In genomic region chr15:89893696-89894450, GRCh38 we compare ENCODE assay signal across 8 cellular contexts. TPM values are rescaled to one million over a fixed set of nuclear protein-coding genes. Genes with fewer than 3 reads are reported as not detected.
A peak's percentile ranks its signal among the peaks of the same experiment; 100 is the strongest.
DNase-seq lines count a peak whose midpoint lies in the region; ATAC-seq and TF ChIP-seq lines count a peak whose summit lies in the region.

Gene AP3S2, minus strand, starts transcription at chr15:89893994. Its CDS starts 45 bp downstream, at chr15:89893949.

- peak within 1 kb of the TSS; percentile 66 to 97 (median 87) for H3K4me2 ChIP-seq in BLaER1 treated with 17β-estradiol and CSF1 and Interleukin-3, amounts not matched to agents 10 nM and 100 nM

- peaks cover 21 to 56% (median 29%) of the 10 kb centered on the region in 10 experiments for H3K4me1 ChIP-seq in BLaER1 treated with 17β-estradiol and CSF1 and Interleukin-3, amounts not matched to agents 10 nM and 100 nM
- H3K4me1 ChIP-seq in duodenal mucosa (ENCODE audit: control insufficient read depth in 1 of 2, insufficient read depth in 2 of 2, low read length in 2 of 2), result peaks cover 15 to 17% of the 10 kb centered on the region in 2 donors

- H3K9me3 ChIP-seq in BLaER1 treated with 17β-estradiol and CSF1 and Interleukin-3, amounts not matched to agents 10 nM and 100 nM (replicated peaks in 1 of 11), result no peaks in the 10 kb centered on the region
- no peaks in the 10 kb centered on the region for H3K9me3 ChIP-seq in duodenal mucosa (ENCODE audit: control insufficient read depth in 1 of 2, low read length in 2 of 2)

- 0 to 1% methylated on average over 52 of the region's 62 CpGs for WGBS in lower leg skin, 2 donors

- peak in 1 of 3 donors; percentile 4 for TF ChIP-seq CTCF in lower leg skin (IDR thresholded peaks at IDR 0.05)

- no peak for TF ChIP-seq POLR2A in lower leg skin (IDR thresholded peaks at IDR 0.05)

- H3K27me3 ChIP-seq in BLaER1 treated with 17β-estradiol and CSF1 and Interleukin-3, amounts not matched to agents 10 nM and 100 nM, result no peaks in the 10 kb centered on the region
- no peaks in the 10 kb centered on the region for H3K27me3 ChIP-seq in duodenal mucosa (ENCODE audit: control insufficient read depth in 1 of 2, insufficient read depth in 2 of 2, low read length in 2 of 2)

- H3K9ac ChIP-seq in BLaER1 treated with 17β-estradiol and CSF1 and Interleukin-3, amounts not matched to agents 10 nM and 100 nM, result peak within 1 kb of the TSS; percentile 87 to 94 (median 91)
- H3K9ac ChIP-seq in duodenal mucosa (ENCODE audit: low read depth in 1 of 2, low read length in 2 of 2), result peak within 1 kb of the TSS; percentile 76 to 96

- peak; percentile 93 for ATAC-seq in GM19324 (IDR thresholded peaks at IDR 0.05; ENCODE audit: low FRiP score, unreplicated experiment)
- ATAC-seq in HG03469 (IDR thresholded peaks at IDR 0.05; ENCODE audit: unreplicated experiment), result peak; percentile 68

- DNase-seq in NCI-H748 (lab: John Stamatoyannopoulos, UW; ENCODE audit: unreplicated experiment) (peak; percentile 94), lower leg skin (ENCODE audit: low spot score in 2 of 2) (peak; percentile 88 to 98)
- DNase-seq in activated CD4-positive, alpha-beta T cell treated with anti-CD3 and anti-CD28 coated beads, Interleukin-2, amount 50 U/mL, for 48 hours, result peak; percentile 91 to 93
- peak; percentile 82 to 87 for DNase-seq in stimulated activated CD4-positive, alpha-beta T cell treated with anti-CD3 and anti-CD28 coated beads, Interleukin-4, amount 100 ng/mL, for 48 hours (ENCODE audit: low read depth in 2 of 2)

- peaks cover 0 to 4% (median 0%) of the 10 kb centered on the region in 11 experiments; a peak in 2 of 22 replicates for H4K20me1 ChIP-seq in BLaER1 treated with 17β-estradiol and CSF1 and Interleukin-3, amounts not matched to agents 10 nM and 100 nM

- peak within 1 kb of the TSS; percentile 70 to 92 (median 82) for H3K4me3 ChIP-seq in BLaER1 treated with 17β-estradiol and CSF1 and Interleukin-3, amounts not matched to agents 10 nM and 100 nM
- H3K4me3 ChIP-seq in duodenal mucosa (ENCODE audit: low read depth in 1 of 2, low read length in 2 of 2) (peak within 1 kb of the TSS; percentile 80 to 97), lower leg skin (ENCODE audit: low read depth, poor library complexity, severe bottlenecking) (peak within 1 kb of the TSS; percentile 97)

- H3K36me3 ChIP-seq in BLaER1 treated with 17β-estradiol and CSF1 and Interleukin-3, amounts not matched to agents 10 nM and 100 nM, result peaks cover 1 to 12% (median 2%) of the 10 kb centered on the region in 11 experiments
- H3K36me3 ChIP-seq in duodenal mucosa (ENCODE audit: control insufficient read depth in 1 of 2, insufficient read depth in 2 of 2, low read length in 2 of 2), result peaks cover 1% of the 10 kb centered on the region in 2 donors

- peak within 1 kb of the TSS; percentile 79 to 93 (median 87) for H3K27ac ChIP-seq in BLaER1 treated with 17β-estradiol and CSF1 and Interleukin-3, amounts not matched to agents 10 nM and 100 nM
- peak within 1 kb of the TSS; percentile 84 for H3K27ac ChIP-seq in duodenal mucosa (ENCODE audit: low read depth, low read length)

- intact Hi-C loops in lower leg skin (cut with DNase I; ENCODE audit: low total_unique reads), result no loop called here

RNA-seq across cellular contexts. Expression of gene AP3S2, which starts in this region (rescaled TPM):
- 10 to 100 TPM; 20.8 to 36.0 (median 23.8) TPM for total RNA-seq in lower leg skin

Comparison
In these comparisons a context has a peak if more than half of its experiments do, and no peak if none do; other contexts are left out.
1. Peak in every context shown above with its lines: DNase-seq, ATAC-seq, H3K4me3 ChIP-seq and H3K27ac ChIP-seq.